In the genomic region with DNA sequence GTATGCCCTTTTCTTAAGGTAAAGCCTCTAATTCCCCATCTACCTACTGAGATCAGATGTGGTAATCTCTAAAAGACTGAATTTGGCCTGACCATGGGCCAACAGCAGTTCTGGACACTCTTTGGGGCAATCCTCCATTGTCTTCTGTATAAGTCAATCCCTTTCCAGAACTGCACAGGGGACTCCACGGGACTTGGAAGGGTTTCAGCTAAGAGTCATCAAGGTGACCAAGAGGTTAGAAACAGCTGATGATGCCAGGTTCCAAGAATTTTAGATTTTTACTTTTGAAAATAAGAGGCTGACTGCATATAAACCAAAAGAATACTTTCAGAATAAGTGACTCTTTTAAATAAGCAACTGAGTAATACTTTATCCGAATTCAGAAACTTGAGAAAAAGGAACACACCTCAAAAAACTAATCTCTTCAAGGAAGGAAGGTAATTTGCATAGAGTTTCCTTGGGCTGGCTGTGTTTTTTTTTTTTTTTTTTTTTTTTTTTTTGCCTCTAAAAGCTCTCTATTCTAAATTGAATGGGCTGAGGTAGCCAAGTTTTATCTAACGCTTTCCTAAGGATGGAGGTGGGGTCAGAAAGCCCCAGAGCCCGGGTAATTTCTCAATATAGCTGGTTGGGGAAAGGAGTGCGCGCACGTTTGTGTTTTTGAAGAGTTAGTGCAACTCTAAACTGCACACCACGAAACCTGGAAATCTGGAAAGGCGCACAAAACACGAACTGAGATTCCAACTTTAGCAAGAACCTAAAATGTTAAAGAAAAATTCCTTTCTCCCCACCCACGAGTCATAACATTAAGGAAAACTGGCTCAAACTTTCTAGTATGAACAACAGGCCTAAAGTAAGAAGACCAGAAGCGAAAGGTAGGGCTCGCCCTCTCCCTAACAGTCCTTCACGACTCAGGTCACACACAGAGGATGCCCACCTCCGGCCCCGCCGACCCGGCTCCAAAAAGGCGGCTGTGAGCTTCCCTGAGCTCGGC, we compare ENCODE assay signal across 8 cellular contexts. TPM values are rescaled to one million over a fixed set of nuclear protein-coding genes. Genes with fewer than 3 reads are reported as not detected.
DNase-seq lines count a peak whose midpoint lies in the region; ATAC-seq and TF ChIP-seq lines count a peak whose summit lies in the region.

No MANE protein-coding gene starts in this region.

- TF ChIP-seq CTCF in choroid plexus epithelial cell (conservative IDR thresholded peaks at IDR 0.05; ENCODE audit: low read depth, low read length) = no peak

- no peaks in the 10 kb centered on the region for H3K27me3 Mint-ChIP-seq in CD4-positive, CD25-positive, alpha-beta regulatory T cell

- peaks cover 40% of the 10 kb centered on the region for H3K36me3 ChIP-seq in CD4-positive, CD25-positive, alpha-beta regulatory T cell (ENCODE audit: control insufficient read depth, insufficient read depth, low read length)
- H3K36me3 ChIP-seq in KOPT-K1 (ENCODE audit: insufficient read depth, low read length) (peaks cover 75% of the 10 kb centered on the region), mucosa of rectum (ENCODE audit: control insufficient read depth in 2 of 2, insufficient read depth in 2 of 2, low read length in 2 of 2) (peaks cover 27 to 29% of the 10 kb centered on the region in 2 donors)

- H3K4me1 ChIP-seq in CD4-positive, CD25-positive, alpha-beta regulatory T cell (ENCODE audit: control insufficient read depth, insufficient read depth, low read length, poor library complexity, severe bottlenecking) = peaks cover 42% of the 10 kb centered on the region
- peaks cover 20 to 24% of the 10 kb centered on the region in 2 donors for H3K4me1 ChIP-seq in mucosa of rectum (ENCODE audit: control insufficient read depth in 2 of 2, insufficient read depth in 2 of 2, low read length in 2 of 2)

- peak overlapping the region; percentile 94 to 98 for H3K9ac ChIP-seq in mucosa of rectum (ENCODE audit: low read depth in 1 of 2, low read length in 2 of 2)

- peak overlapping the region; percentile 97 for H3K27ac ChIP-seq in CD4-positive, CD25-positive, alpha-beta regulatory T cell (ENCODE audit: insufficient read depth, low read length, poor library complexity, severe bottlenecking)
- H3K27ac ChIP-seq in KOPT-K1 (ENCODE audit: low read depth, low read length, poor library complexity, severe bottlenecking) (peak overlapping the region; percentile 90), mucosa of rectum (ENCODE audit: low read depth in 2 of 2, low read length in 2 of 2) (peak overlapping the region; percentile 100)

- H3K9me3 Mint-ChIP-seq in CD4-positive, CD25-positive, alpha-beta regulatory T cell = no peaks in the 10 kb centered on the region

- H3K4me1 Mint-ChIP-seq in CD4-positive, CD25-positive, alpha-beta regulatory T cell = peaks cover 15 to 66% (median 52%) of the 10 kb centered on the region in 4 donors

- H3K9me3 ChIP-seq in CD4-positive, CD25-positive, alpha-beta regulatory T cell (ENCODE audit: control insufficient read depth in 2 of 2, low read length in 2 of 2) = no peaks in the 10 kb centered on the region
- H3K9me3 ChIP-seq in KOPT-K1 (ENCODE audit: insufficient read depth, low read length, poor library complexity, severe bottlenecking) (no peaks in the 10 kb centered on the region), mucosa of rectum (ENCODE audit: control insufficient read depth in 2 of 2, low read length in 2 of 2) (no peaks in the 10 kb centered on the region)

- no peaks in the 10 kb centered on the region for H3K27me3 ChIP-seq in CD4-positive, CD25-positive, alpha-beta regulatory T cell (ENCODE audit: control insufficient read depth, insufficient read depth, low read length)
- no peaks in the 10 kb centered on the region for H3K27me3 ChIP-seq in mucosa of rectum (ENCODE audit: control insufficient read depth in 2 of 2, insufficient read depth in 2 of 2, low read length in 2 of 2)

- H3K4me3 ChIP-seq in CD4-positive, CD25-positive, alpha-beta regulatory T cell (ENCODE audit: low read depth, low read length) = peak overlapping the region; percentile 96
- peak overlapping the region; percentile 100 for H3K4me3 ChIP-seq in choroid plexus epithelial cell (ENCODE audit: low read depth, low read length)
- H3K4me3 ChIP-seq in mucosa of rectum (ENCODE audit: low read length in 2 of 2) = peak overlapping the region; percentile 86 to 92

- peak overlapping the region; percentile 86 to 97 (median 95) for H3K27ac Mint-ChIP-seq in CD4-positive, CD25-positive, alpha-beta regulatory T cell

- ATAC-seq in CD4-positive, CD25-positive, alpha-beta regulatory T cell (ENCODE audit: low read depth in 2 of 2) = no peak

- H3K4me3 Mint-ChIP-seq in CD4-positive, CD25-positive, alpha-beta regulatory T cell = peak overlapping the region; percentile 86 to 98 (median 90)

- DNase-seq in CD4-positive, CD25-positive, alpha-beta regulatory T cell = peak in 1 of 3 donors; percentile 49
- peak; percentile 49 for DNase-seq in choroid plexus epithelial cell (ENCODE audit: low read depth)
- no peak for DNase-seq in NCI-H2227 treated with DMSO at 0.1 percent for 48 hours (lab: John Stamatoyannopoulos, UW)
- DNase-seq in mucosa of gallbladder (ENCODE audit: low spot score) = no peak
- DNase-seq in H4 (ENCODE audit: low spot score) = no peak
- no peak for DNase-seq in NCI-H1436 treated with DMSO at 0.1 percent for 48 hours (lab: John Stamatoyannopoulos, UW)

- peaks cover 26% of the 10 kb centered on the region for H3K36me3 Mint-ChIP-seq in CD4-positive, CD25-positive, alpha-beta regulatory T cell

RNA-seq across cellular contexts. Expression of gene VCP, which starts 1.3 kb away (rescaled TPM):
- total RNA-seq in CD4-positive, CD25-positive, alpha-beta regulatory T cell = 259 TPM
- 100 to 1,000 TPM; 205 to 260 (median 237) TPM for polyA plus RNA-seq in CD4-positive, CD25-positive, alpha-beta regulatory T cell
- total RNA-seq in mucosa of gallbladder = 243 TPM
- total RNA-seq in H4 (2014; rRNA removed; shearing (Covaris generic)) = 380 and 386 TPM in 2 replicates

RNA-seq across cellular contexts. Expression of gene FANCG, which starts 8.6 kb away (rescaled TPM):
- total RNA-seq in CD4-positive, CD25-positive, alpha-beta regulatory T cell = 23.7 TPM
- 10 to 100 TPM in 2 of 4 donors, 1 to 10 TPM in 2; 8.6 to 12.8 (median 9.6) TPM for polyA plus RNA-seq in CD4-positive, CD25-positive, alpha-beta regulatory T cell
- total RNA-seq in mucosa of gallbladder = 17.4 TPM
- total RNA-seq in H4 (2014; rRNA removed; shearing (Covaris generic)) = 67.6 and 84.0 TPM in 2 replicates

RNA-seq across cellular contexts. Expression of gene PIGO, which starts 25.3 kb away (rescaled TPM):
- 18.3 TPM for total RNA-seq in CD4-positive, CD25-positive, alpha-beta regulatory T cell
- polyA plus RNA-seq in CD4-positive, CD25-positive, alpha-beta regulatory T cell = 10 to 100 TPM; 22.0 to 31.5 (median 26.4) TPM
- total RNA-seq in mucosa of gallbladder = 35.9 TPM
- total RNA-seq in H4 (2014; rRNA removed; shearing (Covaris generic)) = 23.4 and 32.1 TPM in 2 replicates

RNA-seq across cellular contexts. Expression of gene STOML2, which starts 31.8 kb away (rescaled TPM):
- 35.7 TPM for total RNA-seq in CD4-positive, CD25-positive, alpha-beta regulatory T cell
- polyA plus RNA-seq in CD4-positive, CD25-positive, alpha-beta regulatory T cell = 100 to 1,000 TPM in 1 of 4 donors, 10 to 100 TPM in 3; 87.6 to 107 (median 93.7) TPM
- total RNA-seq in mucosa of gallbladder = 94.9 TPM
- total RNA-seq in H4 (2014; rRNA removed; shearing (Covaris generic)) = 131 and 198 TPM in 2 replicates

RNA-seq across cellular contexts. Expression of gene ATOSB, which starts 44.5 kb away (rescaled TPM):
- total RNA-seq in CD4-positive, CD25-positive, alpha-beta regulatory T cell = 7.2 TPM
- 1 to 10 TPM; 2.1 to 5.1 (median 3.5) TPM for polyA plus RNA-seq in CD4-positive, CD25-positive, alpha-beta regulatory T cell
- 18.3 TPM for total RNA-seq in mucosa of gallbladder
- 7.5 and 9.7 TPM in 2 replicates for total RNA-seq in H4 (2014; rRNA removed; shearing (Covaris generic))
